32 cellular contexts compared by ENCODE assay signal in genomic region chr3:31625358-31625757, GRCh38.
"Had no signal": no experiment of that assay in that cellular context is flagged by ENCODE, and none has a peak within 500 bp of the region (broad histone marks: within the 10 kb centered on the region; RNA-seq: fewer than 3 reads in every experiment).

No MANE protein-coding gene starts in this region.

- H3K27ac Mint-ChIP-seq: activated CD4-positive, alpha-beta memory T cell treated with anti-CD3 and anti-CD28 coated beads for 36 hours; activated CD4-positive, alpha-beta T cell treated with anti-CD3 and anti-CD28 coated beads for 36 hours; activated CD4-positive, alpha-beta T cell treated with anti-CD3 and anti-CD28 coated beads, Interleukin-2, amount 10 ng/mL, durations not matched to agents 24 days and 14 days; activated CD8-positive, alpha-beta memory T cell treated with anti-CD3 and anti-CD28 coated beads, Interleukin-2, amount 10 ng/mL, durations not matched to agents 7 days and 5 days; activated CD8-positive, alpha-beta T cell treated with anti-CD3 and anti-CD28 coated beads, Interleukin-2, amount 10 ng/mL, durations not matched to agents 7 days and 5 days; activated naive CD4-positive, alpha-beta T cell treated with anti-CD3 and anti-CD28 coated beads for 36 hours; activated naive CD8-positive, alpha-beta T cell treated with anti-CD3 and anti-CD28 coated beads for 36 hours; activated naive CD8-positive, alpha-beta T cell treated with anti-CD3 and anti-CD28 coated beads, Interleukin-2, amount 50 U/mL, for 24 hours; activated T-helper 1 cell treated with anti-CD3 and anti-CD28 coated beads, Interleukin-12 subunit alpha, Interleukin-12 subunit beta, Interleukin-2, Interleukin-4 antibody, amounts not matched to agents 30 ng/mL and 10 ng/mL and 1 ng/mL, durations not matched to agents 14 hours and 24 hours and 36 hours; activated T-helper 2 cell treated with anti-CD3 and anti-CD28 coated beads, Interferon-gamma antibody, Interleukin-2, Interleukin-4, amounts not matched to agents 10 μg/mL and 5 μg/mL and 100 μg/mL, durations not matched to agents 14 hours and 24 hours and 36 hours had no signal

- H3K4me1 ChIP-seq: adrenal gland, body of pancreas, colonic mucosa, esophagus squamous epithelium, gastroesophageal sphincter had no signal

- H3K4me3 Mint-ChIP-seq: activated CD4-positive, alpha-beta memory T cell treated with anti-CD3 and anti-CD28 coated beads for 36 hours; activated CD4-positive, alpha-beta T cell treated with anti-CD3 and anti-CD28 coated beads for 36 hours; activated CD4-positive, alpha-beta T cell treated with anti-CD3 and anti-CD28 coated beads, Interleukin-2, amount 10 ng/mL, durations not matched to agents 24 days and 14 days; activated CD8-positive, alpha-beta memory T cell treated with anti-CD3 and anti-CD28 coated beads, Interleukin-2, amount 10 ng/mL, durations not matched to agents 7 days and 5 days; activated CD8-positive, alpha-beta T cell treated with anti-CD3 and anti-CD28 coated beads, Interleukin-2, amount 10 ng/mL, durations not matched to agents 7 days and 5 days; activated naive CD4-positive, alpha-beta T cell treated with anti-CD3 and anti-CD28 coated beads for 36 hours; activated naive CD4-positive, alpha-beta T cell treated with anti-CD3 and anti-CD28 coated beads, Interleukin-2, amount 50 U/mL, for 24 hours; activated naive CD8-positive, alpha-beta T cell treated with anti-CD3 and anti-CD28 coated beads for 36 hours; activated naive CD8-positive, alpha-beta T cell treated with anti-CD3 and anti-CD28 coated beads, Interleukin-2, amount 50 U/mL, for 24 hours; activated T-helper 1 cell treated with anti-CD3 and anti-CD28 coated beads, Interleukin-12 subunit alpha, Interleukin-12 subunit beta, Interleukin-2, Interleukin-4 antibody, amounts not matched to agents 30 ng/mL and 10 ng/mL and 1 ng/mL, durations not matched to agents 14 hours and 24 hours and 36 hours had no signal

- H3K4me3 ChIP-seq: adrenal gland, body of pancreas, colonic mucosa, esophagus squamous epithelium, gastroesophageal sphincter, heart right ventricle had no signal

- H3K9me3 ChIP-seq: body of pancreas, colonic mucosa, esophagus squamous epithelium, gastroesophageal sphincter, heart right ventricle had no signal

- ATAC-seq: activated CD4-positive, alpha-beta T cell treated with anti-CD3 and anti-CD28 coated beads for 36 hours; activated CD8-positive, alpha-beta memory T cell treated with anti-CD3 and anti-CD28 coated beads, Interleukin-2, amount 10 ng/mL, durations not matched to agents 7 days and 5 days; activated CD8-positive, alpha-beta T cell treated with anti-CD3 and anti-CD28 coated beads, Interleukin-2, amount 10 ng/mL, durations not matched to agents 7 days and 5 days; activated naive CD8-positive, alpha-beta T cell treated with anti-CD3 and anti-CD28 coated beads, Interleukin-2, amount 50 U/mL, for 24 hours; body of pancreas; gastroesophageal sphincter; heart right ventricle had no signal

- DNase-seq: activated CD4-positive, alpha-beta memory T cell treated with anti-CD3 and anti-CD28 coated beads for 36 hours; activated CD4-positive, alpha-beta T cell treated with anti-CD3 and anti-CD28 coated beads for 36 hours; activated CD4-positive, alpha-beta T cell treated with anti-CD3 and anti-CD28 coated beads, Interleukin-2, amount 10 ng/mL, durations not matched to agents 24 days and 14 days; activated CD4-positive, CD25-positive, alpha-beta regulatory T cell; activated CD4-positive, CD25-positive, alpha-beta regulatory T cell treated with anti-CD3 and anti-CD28 coated beads, Interleukin-2, amount 50 U/mL, for 72 hours; activated CD8-positive, alpha-beta memory T cell treated with anti-CD3 and anti-CD28 coated beads, Interleukin-2, amount 10 ng/mL, durations not matched to agents 7 days and 5 days; activated CD8-positive, alpha-beta memory T cell treated with anti-CD3 and anti-CD28 coated beads, Interleukin-2, amount 50 U/mL, for 4 hours; activated CD8-positive, alpha-beta T cell treated with anti-CD3 and anti-CD28 coated beads, Interleukin-2, amount 10 ng/mL, durations not matched to agents 7 days and 5 days; activated effector memory CD4-positive, alpha-beta T cell treated with anti-CD3 and anti-CD28 coated beads, Interleukin-2, amount 50 U/mL, for 16 hours; activated naive CD4-positive, alpha-beta T cell treated with anti-CD3 and anti-CD28 coated beads for 36 hours; activated naive CD8-positive, alpha-beta T cell treated with anti-CD3 and anti-CD28 coated beads for 36 hours; activated naive CD8-positive, alpha-beta T cell treated with anti-CD3 and anti-CD28 coated beads, Interleukin-2, amount 50 U/mL, for 24 hours; activated T-cell treated with anti-CD3 and anti-CD28 coated beads, Interleukin-2, amount 50 U/mL, for 1 hour; activated T-cell treated with anti-CD3 and anti-CD28 coated beads, Interleukin-2, amount 50 U/mL, for 48 hours; adrenal gland; amygdala; aorta; body of pancreas; caudate nucleus; colonic mucosa; effector CD8-positive, alpha-beta T cell; esophagus squamous epithelium; foreskin melanocyte; heart right ventricle; T-helper 2 cell had no signal

- FAIRE-seq: endometrium, endothelial cell of umbilical vein had no signal

- H3K9me3 Mint-ChIP-seq: activated CD4-positive, alpha-beta memory T cell treated with anti-CD3 and anti-CD28 coated beads for 36 hours; activated CD4-positive, alpha-beta T cell treated with anti-CD3 and anti-CD28 coated beads, Interleukin-2, amount 10 ng/mL, durations not matched to agents 24 days and 14 days; activated naive CD4-positive, alpha-beta T cell treated with anti-CD3 and anti-CD28 coated beads for 36 hours; activated naive CD4-positive, alpha-beta T cell treated with anti-CD3 and anti-CD28 coated beads, Interleukin-2, amount 50 U/mL, for 24 hours; activated naive CD8-positive, alpha-beta T cell treated with anti-CD3 and anti-CD28 coated beads for 36 hours; activated naive CD8-positive, alpha-beta T cell treated with anti-CD3 and anti-CD28 coated beads, Interleukin-2, amount 50 U/mL, for 24 hours; activated T-helper 1 cell treated with anti-CD3 and anti-CD28 coated beads, Interleukin-12 subunit alpha, Interleukin-12 subunit beta, Interleukin-2, Interleukin-4 antibody, amounts not matched to agents 30 ng/mL and 10 ng/mL and 1 ng/mL, durations not matched to agents 14 hours and 24 hours and 36 hours; activated T-helper 2 cell treated with anti-CD3 and anti-CD28 coated beads, Interferon-gamma antibody, Interleukin-2, Interleukin-4, amounts not matched to agents 10 μg/mL and 5 μg/mL and 100 μg/mL, durations not matched to agents 14 hours and 24 hours and 36 hours had no signal

- H3K27me3 ChIP-seq: adrenal gland, body of pancreas, colonic mucosa, esophagus squamous epithelium, gastroesophageal sphincter, heart right ventricle had no signal

- H3K27me3 Mint-ChIP-seq: activated CD4-positive, alpha-beta memory T cell treated with anti-CD3 and anti-CD28 coated beads for 36 hours; activated CD4-positive, alpha-beta T cell treated with anti-CD3 and anti-CD28 coated beads for 36 hours; activated CD4-positive, alpha-beta T cell treated with anti-CD3 and anti-CD28 coated beads, Interleukin-2, amount 10 ng/mL, durations not matched to agents 24 days and 14 days; activated CD8-positive, alpha-beta memory T cell treated with anti-CD3 and anti-CD28 coated beads, Interleukin-2, amount 10 ng/mL, durations not matched to agents 7 days and 5 days; activated naive CD4-positive, alpha-beta T cell treated with anti-CD3 and anti-CD28 coated beads, Interleukin-2, amount 50 U/mL, for 24 hours; activated naive CD8-positive, alpha-beta T cell treated with anti-CD3 and anti-CD28 coated beads for 36 hours; activated naive CD8-positive, alpha-beta T cell treated with anti-CD3 and anti-CD28 coated beads, Interleukin-2, amount 50 U/mL, for 24 hours had no signal

- H3K27ac ChIP-seq: adrenal gland, body of pancreas, colonic mucosa, epithelial cell of prostate, esophagus squamous epithelium, gastroesophageal sphincter, heart right ventricle had no signal
